Comparison of ENCODE assay signal across 21 cellular contexts in the genomic region with DNA sequence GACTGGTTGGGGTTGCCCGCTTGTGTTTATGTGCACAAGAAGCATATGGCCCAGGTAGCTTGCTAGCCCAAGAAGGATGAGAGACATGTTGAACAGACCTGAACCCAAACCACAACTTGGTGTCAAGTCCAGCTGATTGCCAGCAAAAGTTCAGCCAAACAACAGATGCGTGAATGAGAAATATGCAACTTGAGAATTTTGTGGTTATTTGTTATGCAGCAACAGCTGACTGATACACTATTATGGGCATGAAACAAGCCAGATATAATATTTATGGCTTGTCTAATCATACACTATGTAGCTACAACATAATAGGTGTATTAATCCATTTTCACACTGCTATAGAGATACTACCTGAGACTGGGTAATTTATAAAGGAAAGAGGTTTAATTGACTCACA.
"Had no signal": no experiment of that assay in that cellular context is flagged by ENCODE, and none has a peak within 500 bp of the region (broad histone marks: within the 10 kb centered on the region; RNA-seq: fewer than 3 reads in every experiment).

No MANE protein-coding gene starts in this region.

- H3K27me3 ChIP-seq: Peyer's patch, SJCRH30 had no signal

- H3K4me2 ChIP-seq: PC-9 had no signal

- H3K4me3 Mint-ChIP-seq: IgD-negative memory B cell had no signal

- H3K4me1 ChIP-seq: Peyer's patch, SJCRH30 had no signal

- H2AFZ ChIP-seq: PC-9 had no signal

- H3K4me3 ChIP-seq: PC-9, Peyer's patch, SJCRH30 had no signal

- H3K27ac Mint-ChIP-seq: IgD-negative memory B cell had no signal

- H3K9me3 ChIP-seq: Peyer's patch, SJCRH30 had no signal

- H3K36me3 ChIP-seq: Peyer's patch had no signal

- DNase-seq: NCI-H1048, NCI-H1105, NCI-H1417, NCI-H1436 treated with DMSO at 0.1 percent for 48 hours, NCI-H1694, NCI-H187 treated with DMSO at 0.1 percent for 48 hours, NCI-H2029 treated with DMSO at 0.1 percent for 48 hours, NCI-H2107, NCI-H2227 treated with DMSO at 0.1 percent for 48 hours, NCI-H510A, NCI-H524 treated with DMSO at 0.1 percent for 48 hours, NCI-H69, NCI-H774, OCI-M1, PC-9, Peyer's patch, SHP77 treated with DMSO at 0.1 percent for 48 hours, SJCRH30 had no signal

- H3K36me3 Mint-ChIP-seq: IgD-negative memory B cell had no signal

- H3K27ac ChIP-seq: PC-9, Peyer's patch, SJCRH30 had no signal

- ATAC-seq: Right ventricle myocardium inferior, SK-N-SH treated with all-trans-retinoic acid at 6 μM for 48 hours had no signal

- H3K27me3 Mint-ChIP-seq: IgD-negative memory B cell had no signal
